ENCODE assay signal across 8 cellular contexts in genomic region chr17:46193626-46194392, GRCh38. TPM values are rescaled to one million over a fixed set of nuclear protein-coding genes. Genes with fewer than 3 reads are reported as not detected.
A peak's percentile ranks its signal among the peaks of the same experiment; 100 is the strongest.
DNase-seq lines count a peak whose midpoint lies in the region; ATAC-seq, FAIRE-seq and TF ChIP-seq lines count a peak whose summit lies in the region.

No MANE protein-coding gene starts in this region.

- no peaks in the 10 kb centered on the region for H3K27me3 ChIP-seq in BE2C

- H3K4me1 ChIP-seq in BE2C: peaks cover 9% of the 10 kb centered on the region

- H3K4me3 ChIP-seq in BE2C (ENCODE audit: low read depth, low read length): peak overlapping the region; percentile 89

- TF ChIP-seq CTCF in BE2C (IDR thresholded peaks at IDR 0.05; ENCODE audit: low read depth, low read length): 0 out of 2 replicates have a peak, but pooled peaks have one; percentile 1

- peak; percentile 84 for FAIRE-seq in GM19239 (lab: Jason Lieb, UNC)

- intact Hi-C loops in left colon (cut with DNase I, micrococcal nuclease): loop anchor here in 1 of 2 donors (5.0 kb wide), 1 partner anchor 152 kb away; no protein-coding TSS in a partner anchor

- H3K9me3 ChIP-seq in BE2C: no peaks in the 10 kb centered on the region

- ATAC-seq in HG03442 (IDR thresholded peaks at IDR 0.05; ENCODE audit: unreplicated experiment) (peak; percentile 57), left colon (peak; percentile 81)

- DNase-seq in BE2C: peak; percentile 97
- DNase-seq in GM19239 (ENCODE audit: insufficient read length, low spot score): peak; percentile 76
- DNase-seq in NCI-H524 (lab: John Stamatoyannopoulos, UW): peak; percentile 99 to 100
- peak; percentile 84 to 92 for DNase-seq in activated CD4-positive, alpha-beta T cell treated with anti-CD3 and anti-CD28 coated beads for 4 hours
- peak; percentile 96 to 98 for DNase-seq in left colon
- DNase-seq in stimulated activated CD4-positive, alpha-beta T cell treated with anti-CD3 and anti-CD28 coated beads, Interleukin-1b, Interleukin-23, amount 100 ng/mL, for 24 hours (ENCODE audit: low read depth in 4 of 4, low spot score in 1 of 4): peak; percentile 77 to 95 (median 91)

- H3K36me3 ChIP-seq in BE2C: 0 out of 2 replicates have a peak, but pooled peaks cover 3% of the 10 kb centered on the region

- H3K27ac ChIP-seq in cingulate gyrus (ENCODE audit: low read depth, low read length): peak overlapping the region; percentile 98

RNA-seq across cellular contexts. Expression of gene KANSL1, which starts 0.6 kb away (rescaled TPM):
- polyA plus RNA-seq in BE2C (2012; ENCODE audit: insufficient read depth, insufficient read length, low read depth): 72.2 TPM
- total RNA-seq in left colon: 10 to 100 TPM; 79.4 to 81.9 TPM

Comparison
In these comparisons a context has a peak if more than half of its experiments do, and no peak if none do; other contexts are left out.
1. Peak in every context shown above with its lines: DNase-seq, ATAC-seq, H3K4me3 ChIP-seq and H3K27ac ChIP-seq.